Comparison of ENCODE assay signal across 1 cellular context in genomic region chr10:99620713-99621453, GRCh38.
A peak's percentile ranks its signal among the peaks of the same experiment; 100 is the strongest.
TF ChIP-seq lines count a peak whose summit lies in the region.

No MANE protein-coding gene starts in this region.

TF ChIP-seq in HepG2, 621 proteins besides CTCF, POLR2A, EP300 and RAD21 (continued from another document and continues in another):
- no peak for TF ChIP-seq CSRNP2 (CRISPR knock-in tag; conservative IDR thresholded peaks at IDR 0.05; ENCODE audit: low read depth)
- peak; percentile 52; the same call in 1 of the 2 replicates for TF ChIP-seq ZNF670 (CRISPR knock-in tag; IDR thresholded peaks at IDR 0.05; ENCODE audit: borderline replicate concordance)
- peak; percentile 78; the same call in 1 of the 2 replicates for TF ChIP-seq TBX2 (CRISPR knock-in tag; IDR thresholded peaks at IDR 0.05; ENCODE audit: borderline replicate concordance)
- no peak for TF ChIP-seq SOX6 (IDR thresholded peaks at IDR 0.05)
- TF ChIP-seq SOX6 (CRISPR knock-in tag; IDR thresholded peaks at IDR 0.05): peak; percentile 58; the same call in 1 of the 2 replicates
- peak; percentile 21; the same call in 1 of the 2 replicates for TF ChIP-seq FOXK1 (CRISPR knock-in tag; IDR thresholded peaks at IDR 0.05; ENCODE audit: borderline replicate concordance, low read depth)
- no peak for TF ChIP-seq LBX2 (CRISPR knock-in tag; IDR thresholded peaks at IDR 0.05; ENCODE audit: borderline replicate concordance)
- no peak; the same call in 1 of the 2 replicates for TF ChIP-seq ZMYM2 (CRISPR knock-in tag; IDR thresholded peaks at IDR 0.05)
- TF ChIP-seq ZNF260 (CRISPR knock-in tag; IDR thresholded peaks at IDR 0.05; ENCODE audit: borderline replicate concordance, low read depth): no peak
- TF ChIP-seq PTBP1 (IDR thresholded peaks at IDR 0.05; ENCODE audit: low read depth, low read length, poor library complexity, severe bottlenecking): no peak
- TF ChIP-seq ZNF33B (CRISPR knock-in tag; IDR thresholded peaks at IDR 0.05): peak; percentile 93
- TF ChIP-seq CSRNP1 (CRISPR knock-in tag; IDR thresholded peaks at IDR 0.05): peak; percentile 92; the same call in 1 of the 2 replicates
- TF ChIP-seq GZF1 (CRISPR knock-in tag; IDR thresholded peaks at IDR 0.05): 0 out of 2 replicates have a peak, but pooled peaks have one; percentile 61
- TF ChIP-seq MATR3 (CRISPR knock-in tag; IDR thresholded peaks at IDR 0.05): no peak
- peak; percentile 75; the same call in 1 of the 2 replicates for TF ChIP-seq ZBTB1 (CRISPR knock-in tag; IDR thresholded peaks at IDR 0.05; ENCODE audit: borderline replicate concordance)
- TF ChIP-seq U2AF1 (optimal IDR thresholded peaks at IDR 0.05; ENCODE audit: low read depth, low read length): no peak
- peak; percentile 77 for TF ChIP-seq PATZ1 (CRISPR knock-in tag; IDR thresholded peaks at IDR 0.05)
- no peak for TF ChIP-seq ZNF597 (CRISPR knock-in tag; IDR thresholded peaks at IDR 0.05)
- TF ChIP-seq ARNT (IDR thresholded peaks at IDR 0.05): no peak
- 0 out of 2 replicates have a peak, but pooled peaks have one; percentile 35 for TF ChIP-seq DPF2 (CRISPR knock-in tag; IDR thresholded peaks at IDR 0.05; ENCODE audit: borderline replicate concordance, low read depth)
- TF ChIP-seq ZBTB4 (CRISPR knock-in tag; IDR thresholded peaks at IDR 0.05; ENCODE audit: borderline replicate concordance): peak; percentile 70; the same call in 1 of the 2 replicates
- no peak for TF ChIP-seq ZNF101 (CRISPR knock-in tag; IDR thresholded peaks at IDR 0.05; ENCODE audit: borderline replicate concordance, low read depth)
- peak; percentile 1; the same call in 1 of the 2 replicates for TF ChIP-seq ATF7 (IDR thresholded peaks at IDR 0.05)
- no peak for TF ChIP-seq ATF7 (CRISPR knock-in tag; IDR thresholded peaks at IDR 0.05)
- TF ChIP-seq ZNF503 (CRISPR knock-in tag; IDR thresholded peaks at IDR 0.05): peak; percentile 77
- no peak; the same call in 1 of the 2 replicates for TF ChIP-seq CENPT (CRISPR knock-in tag; IDR thresholded peaks at IDR 0.05; ENCODE audit: low read depth)
- TF ChIP-seq ZNF275 (CRISPR knock-in tag; IDR thresholded peaks at IDR 0.05; ENCODE audit: borderline replicate concordance): 0 out of 2 replicates have a peak, but pooled peaks have one; percentile 49
- TF ChIP-seq KMT2A (CRISPR knock-in tag; IDR thresholded peaks at IDR 0.05): peak; percentile 35; the same call in 1 of the 2 replicates
- no peak for TF ChIP-seq ZC3H4 (CRISPR knock-in tag; IDR thresholded peaks at IDR 0.05; ENCODE audit: borderline replicate concordance)
- no peak for TF ChIP-seq ZFP36L1 (CRISPR knock-in tag; IDR thresholded peaks at IDR 0.05)
- no peak for TF ChIP-seq ZNF18 (CRISPR knock-in tag; IDR thresholded peaks at IDR 0.05; ENCODE audit: insufficient replicate concordance)
- peak; percentile 81; the same call in 1 of the 2 replicates for TF ChIP-seq ZNF431 (CRISPR knock-in tag; IDR thresholded peaks at IDR 0.05; ENCODE audit: borderline replicate concordance, low read depth)
- peak; percentile 94 for TF ChIP-seq GLI4 (CRISPR knock-in tag; IDR thresholded peaks at IDR 0.05; ENCODE audit: borderline replicate concordance)
- no peak for TF ChIP-seq ELK4 (CRISPR knock-in tag; IDR thresholded peaks at IDR 0.05; ENCODE audit: borderline replicate concordance)
- TF ChIP-seq ZNF576 (CRISPR knock-in tag; IDR thresholded peaks at IDR 0.05): peak; percentile 89
- TF ChIP-seq FUBP1 (CRISPR knock-in tag; IDR thresholded peaks at IDR 0.05; ENCODE audit: borderline replicate concordance): no peak
- no peak for TF ChIP-seq SRY (CRISPR knock-in tag; IDR thresholded peaks at IDR 0.05)
- no peak for TF ChIP-seq KDM6A (CRISPR knock-in tag; IDR thresholded peaks at IDR 0.05; ENCODE audit: low read depth)
